ENCODE assay signal across 21 cellular contexts in genomic region chr10:11689945-11690736, GRCh38. TPM values are rescaled to one million over a fixed set of nuclear protein-coding genes. Genes with fewer than 3 reads are reported as not detected.
DNase-seq lines count a peak whose midpoint lies in the region; ATAC-seq, FAIRE-seq and TF ChIP-seq lines count a peak whose summit lies in the region.
"Had no signal": no experiment of that assay in that cellular context is flagged by ENCODE, and none has a peak within 500 bp of the region (broad histone marks: within the 10 kb centered on the region; RNA-seq: fewer than 3 reads in every experiment).

No MANE protein-coding gene starts in this region.

- peak overlapping the region; percentile 8 for H3K4me2 ChIP-seq in hepatocyte
- H3K4me2 ChIP-seq: KMS-11, PC-9 had no signal

- H3K9me3 ChIP-seq in hepatocyte (ENCODE audit: low read depth) (no peaks in the 10 kb centered on the region), pancreas (no peaks in the 10 kb centered on the region)
- H3K9me3 ChIP-seq: BE2C had no signal

- no peaks in the 10 kb centered on the region for H3K36me3 ChIP-seq in hepatocyte (replicated peaks; ENCODE audit: insufficient read depth, low read depth)
- H3K36me3 ChIP-seq in pancreas, result no peaks in the 10 kb centered on the region
- H3K36me3 ChIP-seq: BE2C had no signal

- H4K20me1 ChIP-seq in hepatocyte (ENCODE audit: insufficient read depth, poor library complexity, severe bottlenecking), result no peaks in the 10 kb centered on the region

- 93% methylated on average over 22 of the region's 22 CpGs for WGBS in hepatocyte (ENCODE audit: low lambda C conversion rate, missing lambda C conversion rate)
- 57 to 60% methylated on average over 22 of the region's 22 CpGs for WGBS in pancreas, 2 donors

- H3K4me1 ChIP-seq in hepatocyte (ENCODE audit: insufficient read depth) (peaks cover 25% of the 10 kb centered on the region), pancreas (peaks cover 0 to 12% (median 0%) of the 10 kb centered on the region in 3 donors)
- H3K4me1 ChIP-seq: BE2C had no signal

- peak; percentile 56 to 83 (median 75) for ATAC-seq in pancreas
- ATAC-seq: HCT116 had no signal

- H3K79me2 ChIP-seq in hepatocyte, result no peaks in the 10 kb centered on the region

- H3K27me3 ChIP-seq in hepatocyte (no peaks in the 10 kb centered on the region), pancreas (no peaks in the 10 kb centered on the region)
- H3K27me3 ChIP-seq: BE2C had no signal

- in situ Hi-C loops in GM13976 (cut with MboI; ENCODE audit: low sequenced_read_pairs, unreplicated experiment), result no loop called here

- TF ChIP-seq CTCF in hepatocyte (IDR thresholded peaks at IDR 0.05; ENCODE audit: poor library complexity), result no peak
- TF ChIP-seq CTCF in pancreas (IDR thresholded peaks at IDR 0.05), result no peak
- no peak for TF ChIP-seq CTCF in GM10266 (IDR thresholded peaks at IDR 0.05; ENCODE audit: control insufficient read depth, insufficient read depth, low read depth, missing control alignments)
- no peak for TF ChIP-seq CTCF in GM13976 (IDR thresholded peaks at IDR 0.05; ENCODE audit: borderline replicate concordance, control extremely low read depth, extremely low read depth, insufficient read depth, missing control alignments)

- DNase-seq in amniotic epithelial cell (ENCODE audit: low read depth), result peak; percentile 30
- DNase-seq in hepatocyte (ENCODE audit: low spot score), result no peak
- DNase-seq in pancreas, result peak in 5 of 6 donors; percentile 22 to 64 (median 58)
- DNase-seq in mesenteric fat pad (ENCODE audit: low spot score), result no peak
- no peak for DNase-seq in GM10266 (ENCODE audit: extremely low spot score)
- DNase-seq in GM13976 (ENCODE audit: low spot score), result no peak
- no peak for DNase-seq in kidney glomerular epithelial cell (lab: John Stamatoyannopoulos, UW)
- DNase-seq: BE2C; Calu3; CD4-positive, alpha-beta T cell; DMS79; NCI-H1048; NCI-H146; NCI-H2081; NCI-H82; PC-9 had no signal

- H3K4me3 ChIP-seq in hepatocyte, result no peak overlapping the region
- H3K4me3 ChIP-seq in pancreas, result no peak overlapping the region
- H3K4me3 ChIP-seq: GM23248, PC-9 had no signal

- H2AFZ ChIP-seq in hepatocyte, result no peak overlapping the region
- H2AFZ ChIP-seq: GM23248, PC-9 had no signal

- H3K9me2 ChIP-seq in hepatocyte (replicated peaks; ENCODE audit: insufficient read depth), result no peaks in the 10 kb centered on the region

- peak overlapping the region; percentile 57 for H3K27ac ChIP-seq in hepatocyte
- H3K27ac ChIP-seq in pancreas, result no peak overlapping the region
- H3K27ac ChIP-seq: GM23248, KMS-11, PC-9 had no signal

- intact Hi-C loops in pancreas (cut with DNase I), result no loop called here

- no peak for FAIRE-seq in pancreas (lab: Jason Lieb, UNC)
- FAIRE-seq: GM18507 had no signal

RNA-seq across cellular contexts. Expression of gene ECHDC3, which starts 52.0 kb away (rescaled TPM):
- total RNA-seq in hepatocyte, result 14.8 and 16.1 TPM in 2 replicates
- 8.8 and 13.2 TPM in 2 replicates for polyA plus RNA-seq in hepatocyte
- total RNA-seq in pancreas, result 10 to 100 TPM; 12.3 to 19.6 (median 16.6) TPM
- polyA plus RNA-seq in pancreas, result 10 to 100 TPM in 1 of 2 donors, 1 to 10 TPM in 1; 9.7 to 18.8 TPM
- total RNA-seq in mesenteric fat pad, result 161 TPM
- total RNA-seq: M059J, PC-9 had no signal

Comparison
In these comparisons a context has a peak if more than half of its experiments do, and no peak if none do; other contexts are left out.
1. DNase-seq: peak in amniotic epithelial cell (single experiment) and pancreas (5 of 6); none in hepatocyte (single experiment), mesenteric fat pad (single experiment), GM10266 (single experiment), GM13976 (single experiment) and kidney glomerular epithelial cell (single experiment).